26 cellular contexts compared by ENCODE assay signal in genomic region chr1:236361909-236362590, GRCh38. TPM values are rescaled to one million over a fixed set of nuclear protein-coding genes. Genes with fewer than 3 reads are reported as not detected.
A peak's percentile ranks its signal among the peaks of the same experiment; 100 is the strongest.
DNase-seq lines count a peak whose midpoint lies in the region; ATAC-seq and TF ChIP-seq lines count a peak whose summit lies in the region.
"Had no signal": no experiment of that assay in that cellular context is flagged by ENCODE, and none has a peak within 500 bp of the region (broad histone marks: within the 10 kb centered on the region; RNA-seq: fewer than 3 reads in every experiment).

No MANE protein-coding gene starts in this region.

- no peaks in the 10 kb centered on the region for H3K9me3 ChIP-seq in HEK293 (ENCODE audit: control insufficient read depth, insufficient read depth, low read depth, low read length)
- H3K9me3 ChIP-seq in Panc1 (ENCODE audit: control insufficient read depth, insufficient read depth, low read depth, low read length), result no peaks in the 10 kb centered on the region
- peaks cover 0 to 12% (median 3%) of the 10 kb centered on the region in 4 donors for H3K9me3 ChIP-seq in esophagus muscularis mucosa
- H3K9me3 ChIP-seq in smooth muscle cell (replicated peaks; ENCODE audit: low read depth), result no peaks in the 10 kb centered on the region
- no peaks in the 10 kb centered on the region for H3K9me3 ChIP-seq in body of pancreas
- H3K9me3 ChIP-seq: BE2C had no signal

- H3K4me2 ChIP-seq in GM23338, result no peak overlapping the region
- no peak overlapping the region for H3K4me2 ChIP-seq in smooth muscle cell
- H3K4me2 ChIP-seq: BLaER1 had no signal

- ATAC-seq in GM23338, result no peak
- no peak for ATAC-seq in Panc1
- no peak for ATAC-seq in body of pancreas
- ATAC-seq: GM12878 had no signal

- no peak overlapping the region for H3K9ac ChIP-seq in smooth muscle cell (ENCODE audit: low read depth)
- H3K9ac ChIP-seq: BLaER1 had no signal

- CTCF ChIA-PET in HEK293 (lab: Yijun Ruan, JAX) (interaction anchor here (0.6 kb wide), 1 partner anchor 17 kb away, joined by 4 read pairs; no protein-coding TSS in a partner anchor), Panc1 (lab: Charles Lee) (no interaction called here)

- no peak overlapping the region for H3K27ac ChIP-seq in GM23338 (ENCODE audit: low read depth)
- no peak overlapping the region for H3K27ac ChIP-seq in HEK293 (ENCODE audit: extremely low read depth, low read depth, low read length)
- peak overlapping the region; percentile 49; the same call in 1 of the 2 replicates for H3K27ac ChIP-seq in Panc1 (ENCODE audit: low read length)
- no peak overlapping the region for H3K27ac ChIP-seq in esophagus muscularis mucosa (replicated peaks in 1 of 4)
- no peak overlapping the region for H3K27ac ChIP-seq in smooth muscle cell (ENCODE audit: low read depth)
- H3K27ac ChIP-seq in body of pancreas, result no peak overlapping the region
- H3K27ac ChIP-seq: BLaER1 had no signal

- H3K9me3 Mint-ChIP-seq in GM23338, result peaks cover 16% of the 10 kb centered on the region; the same call in 2 of the 3 replicates

- in situ Hi-C loops in Panc1 (cut with HindIII; ENCODE audit: low pct_unique_long_range_greater_than_20kb, low sequenced_read_pairs), result no loop called here

- H3K4me3 ChIP-seq in GM23338 (no peak overlapping the region), HEK293 (ENCODE audit: low read depth, low read length) (no peak overlapping the region), Panc1 (ENCODE audit: low read depth in 2 of 2, low read length in 2 of 2) (no peak overlapping the region), esophagus muscularis mucosa (no peak overlapping the region), smooth muscle cell (no peak overlapping the region), body of pancreas (no peak overlapping the region)
- H3K4me3 ChIP-seq: BLaER1, GM12878 had no signal

- H3K27ac Mint-ChIP-seq in GM23338, result no peak overlapping the region
- H3K27ac Mint-ChIP-seq: CD14-positive monocyte; CD4-positive, alpha-beta memory T cell; CD4-positive, CD25-positive, alpha-beta regulatory T cell had no signal

- H3K4me1 ChIP-seq in GM23338 (ENCODE audit: insufficient read depth), result no peaks in the 10 kb centered on the region
- H3K4me1 ChIP-seq in HEK293 (ENCODE audit: control insufficient read depth, insufficient read depth, low read length), result no peaks in the 10 kb centered on the region
- peaks cover 10% of the 10 kb centered on the region; the same call in 1 of the 2 replicates for H3K4me1 ChIP-seq in Panc1 (ENCODE audit: control insufficient read depth, insufficient read depth, low read length)
- H3K4me1 ChIP-seq in esophagus muscularis mucosa, result peaks cover 0 to 5% (median 0%) of the 10 kb centered on the region in 4 donors
- no peaks in the 10 kb centered on the region for H3K4me1 ChIP-seq in smooth muscle cell (ENCODE audit: low read depth)
- peaks cover 19% of the 10 kb centered on the region for H3K4me1 ChIP-seq in body of pancreas
- H3K4me1 ChIP-seq: BE2C, BLaER1 had no signal

- no peaks in the 10 kb centered on the region for H3K79me2 ChIP-seq in GM23338 (replicated peaks; ENCODE audit: insufficient read depth)
- no peaks in the 10 kb centered on the region for H3K79me2 ChIP-seq in smooth muscle cell (ENCODE audit: low read depth)

- no peaks in the 10 kb centered on the region for H3K27me3 Mint-ChIP-seq in GM23338 (ENCODE audit: insufficient read depth, low read depth, poor library complexity)
- H3K27me3 Mint-ChIP-seq: CD4-positive, alpha-beta memory T cell had no signal

- POLR2A ChIA-PET in HEK293 (lab: Yijun Ruan, JAX), result no interaction called here
- POLR2A ChIA-PET in Panc1 (lab: Charles Lee), result no interaction called here

- H3K27me3 ChIP-seq in GM23338 (ENCODE audit: insufficient read depth) (no peaks in the 10 kb centered on the region), Panc1 (ENCODE audit: control insufficient read depth, insufficient read depth, low read length) (no peaks in the 10 kb centered on the region), esophagus muscularis mucosa (no peaks in the 10 kb centered on the region), smooth muscle cell (ENCODE audit: low read depth) (no peaks in the 10 kb centered on the region), body of pancreas (no peaks in the 10 kb centered on the region)
- H3K27me3 ChIP-seq: BE2C, BLaER1 had no signal

- TF ChIP-seq CTCF in GM23338 (conservative IDR thresholded peaks at IDR 0.05; ENCODE audit: low read depth in 2 of 2) (no peak), HEK293 (tag by site-specific recombination; IDR thresholded peaks at IDR 0.05) (no peak), Panc1 (IDR thresholded peaks at IDR 0.05) (no peak), esophagus muscularis mucosa (IDR thresholded peaks at IDR 0.05) (no peak), smooth muscle cell (IDR thresholded peaks at IDR 0.05; ENCODE audit: borderline replicate concordance, insufficient read depth, poor library complexity, severe bottlenecking) (no peak), body of pancreas (IDR thresholded peaks at IDR 0.05) (no peak)

- no peak overlapping the region for H3K4me3 Mint-ChIP-seq in GM23338
- H3K4me3 Mint-ChIP-seq: CD14-positive monocyte; CD4-positive, alpha-beta memory T cell; CD4-positive, CD25-positive, alpha-beta regulatory T cell; CD8-positive, alpha-beta memory T cell had no signal

- no peaks in the 10 kb centered on the region for H4K20me1 ChIP-seq in GM23338 (replicated peaks; ENCODE audit: insufficient read depth)
- H4K20me1 ChIP-seq in smooth muscle cell (ENCODE audit: low read depth), result no peaks in the 10 kb centered on the region
- H4K20me1 ChIP-seq: BLaER1 had no signal

- no peaks in the 10 kb centered on the region for H3F3A ChIP-seq in GM23338 (replicated peaks; ENCODE audit: low read depth)
- H3F3A ChIP-seq in smooth muscle cell (ENCODE audit: low read depth), result no peaks in the 10 kb centered on the region

- no peaks in the 10 kb centered on the region for H3K9me2 ChIP-seq in GM23338 (ENCODE audit: insufficient read depth)

- H3K4me1 Mint-ChIP-seq in GM23338, result peaks cover 11% of the 10 kb centered on the region; the same call in 2 of the 3 replicates
- H3K4me1 Mint-ChIP-seq: CD14-positive monocyte; CD4-positive, alpha-beta memory T cell; CD4-positive, CD25-positive, alpha-beta regulatory T cell; CD8-positive, alpha-beta memory T cell had no signal

- intact Hi-C loops in Panc1 (cut with micrococcal nuclease; ENCODE audit: unreplicated experiment), result no loop called here
- intact Hi-C loops in esophagus muscularis mucosa (cut with DNase I), result no loop called here
- intact Hi-C loops in body of pancreas (cut with DNase I), result no loop called here

- peaks cover 9% of the 10 kb centered on the region; the same call in 2 of the 3 replicates for H3K36me3 Mint-ChIP-seq in GM23338 (ENCODE audit: low read depth)
- H3K36me3 Mint-ChIP-seq: CD14-positive monocyte had no signal

- no TSS peak for BruUV-seq in Panc1 (replicated peaks; lab: Mats Ljungman, UMichigan)

- WGBS in esophagus muscularis mucosa, result 86% methylated on average over 7 of the region's 7 CpGs
- WGBS in smooth muscle cell (ENCODE audit: low lambda C conversion rate), result 92% methylated on average over 7 of the region's 7 CpGs
- 91 to 94% methylated on average over 7 of the region's 7 CpGs for WGBS in body of pancreas, 2 donors

- TF ChIP-seq POLR2A in esophagus muscularis mucosa (IDR thresholded peaks at IDR 0.05; ENCODE audit: low read depth) (no peak), body of pancreas (IDR thresholded peaks at IDR 0.05) (no peak)

- H3K36me3 ChIP-seq in GM23338 (ENCODE audit: insufficient read depth) (no peaks in the 10 kb centered on the region), HEK293 (ENCODE audit: control insufficient read depth in 2 of 2, insufficient read depth in 1 of 2, low read length in 2 of 2) (no peaks in the 10 kb centered on the region), Panc1 (ENCODE audit: control insufficient read depth, insufficient read depth, low read length) (no peaks in the 10 kb centered on the region), esophagus muscularis mucosa (no peaks in the 10 kb centered on the region), smooth muscle cell (ENCODE audit: low read depth) (no peaks in the 10 kb centered on the region), body of pancreas (replicated peaks in 1 of 2; ENCODE audit: insufficient read depth in 1 of 2, low read depth in 2 of 2) (no peaks in the 10 kb centered on the region)
- H3K36me3 ChIP-seq: BE2C, BLaER1 had no signal

- DNase-seq in GM23338 (ENCODE audit: low spot score), result no peak
- no peak for DNase-seq in Panc1 (ENCODE audit: low read depth, low spot score)
- peak; percentile 24 for DNase-seq in esophagus muscularis mucosa (ENCODE audit: extremely low spot score)
- DNase-seq in HuH-7 (ENCODE audit: low spot score), result no peak
- DNase-seq in smooth muscle cell (lab: John Stamatoyannopoulos, UW; ENCODE audit: unreplicated experiment), result no peak
- no peak for DNase-seq in body of pancreas
- DNase-seq: 8988T; ACHN; BE2C; C1 segment of cervical spinal cord; CD4-positive, alpha-beta memory T cell; CD4-positive, CD25-positive, alpha-beta regulatory T cell; CD8-positive, alpha-beta memory T cell; COR-L47; DMS 273 treated with DMSO at 0.1 percent for 48 hours; DMS153; DMS53; DMS79; DND-41; EL; GDM1 had no signal

- H2AFZ ChIP-seq in GM23338 (0 out of 2 replicates have a peak overlapping the region, but pooled peaks have one; percentile 8), smooth muscle cell (ENCODE audit: low read depth) (no peak overlapping the region)

- TF ChIP-seq EP300 in esophagus muscularis mucosa (IDR thresholded peaks at IDR 0.05), result no peak

TF ChIP-seq in GM23338, 12 proteins besides CTCF, POLR2A, EP300 and RAD21 (continues in another document):
- TF ChIP-seq EZH2phosphoT487 (IDR thresholded peaks at IDR 0.05; ENCODE audit: unreplicated experiment) (no peak), EZH2 (IDR thresholded peaks at IDR 0.05; ENCODE audit: low read depth, unreplicated experiment) (no peak), CREB1 (CRISPR knock-in tag; IDR thresholded peaks at IDR 0.05; ENCODE audit: low read depth) (no peak)

TF ChIP-seq in HEK293, 187 proteins besides CTCF, POLR2A, EP300 and RAD21 (continues in another document):
- no peak for TF ChIP-seq ZNF423 (tag by site-specific recombination; IDR thresholded peaks at IDR 0.05)
- no peak for TF ChIP-seq BCL11A (tag by site-specific recombination; IDR thresholded peaks at IDR 0.05; ENCODE audit: low read depth)
- peak; percentile 51; the same call in 1 of the 2 replicates for TF ChIP-seq FEZF1 (tag by site-specific recombination; IDR thresholded peaks at IDR 0.05)

RNA-seq across cellular contexts. Expression of gene EDARADD, which starts 32.0 kb away (rescaled TPM):
- total RNA-seq in GM23338 (2014; rRNA removed; shearing (Covaris generic)), result 3.1 and 4.4 TPM in 2 replicates
- polyA plus RNA-seq in GM23338 (2016; fragmentation: Nextera tagmentation; extraction: Ambion mirVana), result 3.2 and 3.7 TPM in 2 replicates
- 35.4 TPM for total RNA-seq in Panc1 (2021; ENCODE audit: unreplicated experiment)
- 30.5 TPM for polyA plus RNA-seq in Panc1 (2012; ENCODE audit: insufficient read length)
- total RNA-seq in esophagus muscularis mucosa, result 1 to 10 TPM in 1 of 4 donors, under 1 TPM in 1, not detected in 2; 0.66 to 1.6 TPM
- total RNA-seq in smooth muscle cell, result 5.8 and 6.0 TPM in 2 replicates
- 4.3 and 7.7 TPM in 2 replicates for polyA plus RNA-seq in smooth muscle cell
- total RNA-seq in body of pancreas, result 1 to 10 TPM; 2.9 to 8.9 TPM
- polyA plus RNA-seq: AG04450, CD14-positive monocyte had no signal
